31 cellular contexts compared by ENCODE assay signal in genomic region chr4:27117453-27117852, GRCh38.
"Had no signal": no experiment of that assay in that cellular context is flagged by ENCODE, and none has a peak within 500 bp of the region (broad histone marks: within the 10 kb centered on the region; RNA-seq: fewer than 3 reads in every experiment).

No MANE protein-coding gene starts in this region.

- H3K4me1 Mint-ChIP-seq: activated CD4-positive, alpha-beta memory T cell treated with anti-CD3 and anti-CD28 coated beads, Interleukin-2, amount 10 ng/mL, durations not matched to agents 7 days and 5 days; activated CD4-positive, alpha-beta T cell treated with anti-CD3 and anti-CD28 coated beads, Interleukin-2, amount 10 ng/mL, durations not matched to agents 7 days and 5 days; activated naive CD4-positive, alpha-beta T cell treated with anti-CD3 and anti-CD28 coated beads, Interleukin-2, amount 10 ng/mL, durations not matched to agents 7 days and 5 days; activated naive CD8-positive, alpha-beta T cell treated with anti-CD3 and anti-CD28 coated beads, Interleukin-2, amount 10 ng/mL, durations not matched to agents 7 days and 5 days had no signal

- FAIRE-seq: endometrium, endothelial cell of umbilical vein, frontal cortex had no signal

- ATAC-seq: activated naive CD4-positive, alpha-beta T cell treated with anti-CD3 and anti-CD28 coated beads, Interleukin-2, amount 50 U/mL, for 72 hours; activated T-cell treated with anti-CD3 and anti-CD28 coated beads, Interleukin-2, amount 50 U/mL, for 72 hours; effector memory CD8-positive, alpha-beta T cell; heart left ventricle had no signal

- DNase-seq: activated CD4-positive, alpha-beta memory T cell treated with anti-CD3 and anti-CD28 coated beads, Interleukin-2, amount 10 ng/mL, durations not matched to agents 7 days and 5 days; activated CD4-positive, alpha-beta T cell treated with anti-CD3 and anti-CD28 coated beads for 1 hour; activated CD4-positive, alpha-beta T cell treated with anti-CD3 and anti-CD28 coated beads for 4 hours; activated CD4-positive, alpha-beta T cell treated with anti-CD3 and anti-CD28 coated beads, Interleukin-2, amount 10 ng/mL, durations not matched to agents 7 days and 5 days; activated CD4-positive, alpha-beta T cell treated with anti-CD3 and anti-CD28 coated beads, Interleukin-2, amount 50 U/mL, for 4 hours; activated CD8-positive, alpha-beta memory T cell treated with anti-CD3 and anti-CD28 coated beads, Interleukin-2, amount 50 U/mL, for 48 hours; activated gamma-delta T cell; activated naive CD4-positive, alpha-beta T cell; activated naive CD4-positive, alpha-beta T cell treated with anti-CD3 and anti-CD28 coated beads, Interleukin-2, amount 10 ng/mL, durations not matched to agents 7 days and 5 days; activated naive CD8-positive, alpha-beta T cell treated with anti-CD3 and anti-CD28 coated beads, Interleukin-2, amount 10 ng/mL, durations not matched to agents 7 days and 5 days; activated T-cell treated with anti-CD3 and anti-CD28 coated beads for 4 hours; activated T-cell treated with anti-CD3 and anti-CD28 coated beads, Interleukin-2, amount 50 U/mL, for 24 hours; activated T-cell treated with anti-CD3 and anti-CD28 coated beads, Interleukin-2, amount 50 U/mL, for 72 hours; central memory CD4-positive, alpha-beta T cell; effector CD4-positive, alpha-beta T cell; effector memory CD8-positive, alpha-beta T cell; esophagus squamous epithelium; glutamatergic neuron; heart left ventricle; T-helper 2 cell had no signal

- H3K4me3 ChIP-seq: ascending aorta, breast epithelium, cardiac muscle cell, coronary artery, esophagus squamous epithelium, heart left ventricle had no signal

- H3K4me1 ChIP-seq: ascending aorta, breast epithelium, esophagus squamous epithelium, heart left ventricle had no signal

- H3K36me3 Mint-ChIP-seq: activated naive CD4-positive, alpha-beta T cell treated with anti-CD3 and anti-CD28 coated beads, Interleukin-2, amount 10 ng/mL, durations not matched to agents 7 days and 5 days; activated naive CD4-positive, alpha-beta T cell treated with anti-CD3 and anti-CD28 coated beads, Interleukin-2, amount 50 U/mL, for 72 hours; activated naive CD8-positive, alpha-beta T cell treated with anti-CD3 and anti-CD28 coated beads, Interleukin-2, amount 10 ng/mL, durations not matched to agents 7 days and 5 days; brain had no signal

- H3K27ac Mint-ChIP-seq: activated CD4-positive, alpha-beta memory T cell treated with anti-CD3 and anti-CD28 coated beads, Interleukin-2, amount 10 ng/mL, durations not matched to agents 7 days and 5 days; activated CD4-positive, alpha-beta T cell treated with anti-CD3 and anti-CD28 coated beads, Interleukin-2, amount 10 ng/mL, durations not matched to agents 7 days and 5 days; activated naive CD4-positive, alpha-beta T cell treated with anti-CD3 and anti-CD28 coated beads, Interleukin-2, amount 10 ng/mL, durations not matched to agents 7 days and 5 days; activated naive CD4-positive, alpha-beta T cell treated with anti-CD3 and anti-CD28 coated beads, Interleukin-2, amount 50 U/mL, for 72 hours; activated naive CD8-positive, alpha-beta T cell treated with anti-CD3 and anti-CD28 coated beads, Interleukin-2, amount 10 ng/mL, durations not matched to agents 7 days and 5 days; activated T-cell treated with anti-CD3 and anti-CD28 coated beads, Interleukin-2, amount 50 U/mL, for 24 hours; activated T-cell treated with anti-CD3 and anti-CD28 coated beads, Interleukin-2, amount 50 U/mL, for 72 hours; brain; dendritic cell treated with granulocyte-macrophage colony-stimulating factor and Interleukin-4, amounts not matched to agents 40 ng/mL and 50 ng/mL, for 4 days; effector memory CD8-positive, alpha-beta T cell had no signal

- H3K4me3 Mint-ChIP-seq: activated CD4-positive, alpha-beta memory T cell treated with anti-CD3 and anti-CD28 coated beads, Interleukin-2, amount 10 ng/mL, durations not matched to agents 7 days and 5 days; activated CD4-positive, alpha-beta T cell treated with anti-CD3 and anti-CD28 coated beads, Interleukin-2, amount 10 ng/mL, durations not matched to agents 7 days and 5 days; activated naive CD4-positive, alpha-beta T cell treated with anti-CD3 and anti-CD28 coated beads, Interleukin-2, amount 10 ng/mL, durations not matched to agents 7 days and 5 days; activated naive CD8-positive, alpha-beta T cell treated with anti-CD3 and anti-CD28 coated beads, Interleukin-2, amount 10 ng/mL, durations not matched to agents 7 days and 5 days; activated T-cell treated with anti-CD3 and anti-CD28 coated beads, Interleukin-2, amount 50 U/mL, for 24 hours; activated T-cell treated with anti-CD3 and anti-CD28 coated beads, Interleukin-2, amount 50 U/mL, for 72 hours; brain; dendritic cell treated with granulocyte-macrophage colony-stimulating factor and Interleukin-4, amounts not matched to agents 40 ng/mL and 50 ng/mL, for 4 days; effector memory CD8-positive, alpha-beta T cell had no signal

- H3K9me3 Mint-ChIP-seq: activated CD4-positive, alpha-beta memory T cell treated with anti-CD3 and anti-CD28 coated beads, Interleukin-2, amount 10 ng/mL, durations not matched to agents 7 days and 5 days; activated CD4-positive, alpha-beta T cell treated with anti-CD3 and anti-CD28 coated beads, Interleukin-2, amount 10 ng/mL, durations not matched to agents 7 days and 5 days; activated naive CD4-positive, alpha-beta T cell treated with anti-CD3 and anti-CD28 coated beads, Interleukin-2, amount 10 ng/mL, durations not matched to agents 7 days and 5 days; activated T-cell treated with anti-CD3 and anti-CD28 coated beads, Interleukin-2, amount 50 U/mL, for 24 hours; dendritic cell treated with granulocyte-macrophage colony-stimulating factor and Interleukin-4, amounts not matched to agents 40 ng/mL and 50 ng/mL, for 4 days; effector memory CD8-positive, alpha-beta T cell had no signal

- H3K9me3 ChIP-seq: ascending aorta, breast epithelium, esophagus squamous epithelium, heart left ventricle had no signal

- H3K27me3 Mint-ChIP-seq: activated CD4-positive, alpha-beta memory T cell treated with anti-CD3 and anti-CD28 coated beads, Interleukin-2, amount 10 ng/mL, durations not matched to agents 7 days and 5 days; activated naive CD4-positive, alpha-beta T cell treated with anti-CD3 and anti-CD28 coated beads, Interleukin-2, amount 10 ng/mL, durations not matched to agents 7 days and 5 days; activated naive CD8-positive, alpha-beta T cell treated with anti-CD3 and anti-CD28 coated beads, Interleukin-2, amount 10 ng/mL, durations not matched to agents 7 days and 5 days; activated T-cell treated with anti-CD3 and anti-CD28 coated beads, Interleukin-2, amount 50 U/mL, for 24 hours had no signal

- H3K36me3 ChIP-seq: ascending aorta, breast epithelium, cardiac muscle cell, esophagus squamous epithelium, heart left ventricle had no signal

- H3K27ac ChIP-seq: ascending aorta, breast epithelium, cardiac muscle cell, coronary artery, epithelial cell of prostate, esophagus squamous epithelium, heart left ventricle had no signal

- H3K27me3 ChIP-seq: ascending aorta, breast epithelium, cardiac muscle cell, esophagus squamous epithelium had no signal
